Comparison of ENCODE assay signal across 10 cellular contexts in the genomic region with DNA sequence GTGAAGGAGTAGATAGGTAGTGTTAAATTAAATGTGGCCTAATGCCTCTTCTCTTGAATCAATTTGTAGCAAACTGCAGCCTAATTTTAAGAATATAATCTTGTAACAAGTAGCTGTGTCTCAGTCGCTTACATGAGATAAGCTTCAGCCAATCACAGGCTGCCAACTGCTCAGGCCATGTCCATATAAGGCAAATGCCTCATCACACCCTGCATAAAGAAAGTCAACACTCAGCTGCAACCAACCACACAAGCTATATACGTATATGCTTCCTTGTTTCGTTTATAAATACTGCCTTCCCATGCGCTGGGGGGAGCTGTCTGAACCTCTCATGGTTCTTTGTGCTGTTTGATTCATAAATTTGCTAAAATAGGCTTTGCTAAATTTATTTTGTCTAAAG.
DNase-seq lines count a peak whose midpoint lies in the region; ATAC-seq, FAIRE-seq and TF ChIP-seq lines count a peak whose summit lies in the region.
"Had no signal": no experiment of that assay in that cellular context is flagged by ENCODE, and none has a peak within 500 bp of the region (broad histone marks: within the 10 kb centered on the region; RNA-seq: fewer than 3 reads in every experiment).

No MANE protein-coding gene starts in this region.

- H3K27ac Mint-ChIP-seq in activated T-helper 1 cell treated with anti-CD3 and anti-CD28 coated beads, Interleukin-12 subunit alpha, Interleukin-12 subunit beta, Interleukin-2, Interleukin-4 antibody, amounts not matched to agents 30 ng/mL and 10 ng/mL and 1 ng/mL, durations not matched to agents 14 hours and 24 hours and 36 hours = no peak overlapping the region
- no peak overlapping the region for H3K27ac Mint-ChIP-seq in activated CD4-positive, alpha-beta T cell treated with anti-CD3 and anti-CD28 coated beads, Interleukin-2, amount 10 ng/mL, durations not matched to agents 24 days and 14 days
- H3K27ac Mint-ChIP-seq: naive thymus-derived CD4-positive, alpha-beta T cell had no signal

- no peaks in the 10 kb centered on the region for H3K9me3 ChIP-seq in Karpas-422 (ENCODE audit: low read length)
- no peaks in the 10 kb centered on the region for H3K9me3 ChIP-seq in breast epithelium

- H3K9me3 Mint-ChIP-seq in activated T-helper 1 cell treated with anti-CD3 and anti-CD28 coated beads, Interleukin-12 subunit alpha, Interleukin-12 subunit beta, Interleukin-2, Interleukin-4 antibody, amounts not matched to agents 30 ng/mL and 10 ng/mL and 1 ng/mL, durations not matched to agents 14 hours and 24 hours and 36 hours = no peaks in the 10 kb centered on the region
- no peaks in the 10 kb centered on the region for H3K9me3 Mint-ChIP-seq in activated CD4-positive, alpha-beta T cell treated with anti-CD3 and anti-CD28 coated beads, Interleukin-2, amount 10 ng/mL, durations not matched to agents 24 days and 14 days
- H3K9me3 Mint-ChIP-seq: naive thymus-derived CD4-positive, alpha-beta T cell had no signal

- intact Hi-C loops in activated T-helper 1 cell treated with anti-CD3 and anti-CD28 coated beads, Interleukin-12 subunit alpha, Interleukin-12 subunit beta, Interleukin-2, Interleukin-4 antibody, amounts not matched to agents 30 ng/mL and 10 ng/mL and 1 ng/mL, durations not matched to agents 14 hours and 24 hours and 36 hours (cut with micrococcal nuclease) = no loop called here
- intact Hi-C loops in activated CD4-positive, alpha-beta T cell treated with anti-CD3 and anti-CD28 coated beads, Interleukin-2, amount 10 ng/mL, durations not matched to agents 24 days and 14 days (cut with micrococcal nuclease) = no loop called here
- intact Hi-C loops in breast epithelium (cut with DNase I; ENCODE audit: low total_unique reads) = no loop called here

- H3K27me3 ChIP-seq in Karpas-422 (ENCODE audit: low read length) (no peaks in the 10 kb centered on the region), bronchial epithelial cell (ENCODE audit: control insufficient read depth, insufficient read depth, low read length) (no peaks in the 10 kb centered on the region), breast epithelium (no peaks in the 10 kb centered on the region)

- H3K9ac ChIP-seq in Karpas-422 (ENCODE audit: low read length) = no peak overlapping the region

- peaks cover 25% of the 10 kb centered on the region for H3K4me1 ChIP-seq in Karpas-422 (ENCODE audit: low read length)
- no peaks in the 10 kb centered on the region for H3K4me1 ChIP-seq in breast epithelium

- H3K4me1 Mint-ChIP-seq in activated T-helper 1 cell treated with anti-CD3 and anti-CD28 coated beads, Interleukin-12 subunit alpha, Interleukin-12 subunit beta, Interleukin-2, Interleukin-4 antibody, amounts not matched to agents 30 ng/mL and 10 ng/mL and 1 ng/mL, durations not matched to agents 14 hours and 24 hours and 36 hours (ENCODE audit: low read depth) = no peaks in the 10 kb centered on the region
- no peaks in the 10 kb centered on the region for H3K4me1 Mint-ChIP-seq in activated CD4-positive, alpha-beta T cell treated with anti-CD3 and anti-CD28 coated beads, Interleukin-2, amount 10 ng/mL, durations not matched to agents 24 days and 14 days

- H3K79me2 ChIP-seq in Karpas-422 (ENCODE audit: low read length) = no peaks in the 10 kb centered on the region

- H2AFZ ChIP-seq in Karpas-422 (ENCODE audit: low read length) = peak overlapping the region; percentile 32; the same call in 1 of the 2 replicates

- no peak for FAIRE-seq in bronchial epithelial cell (lab: Jason Lieb, UNC)

- ATAC-seq in GM18858 (IDR thresholded peaks at IDR 0.05; ENCODE audit: unreplicated experiment) (peak; percentile 84), GM21723 (IDR thresholded peaks at IDR 0.05; ENCODE audit: unreplicated experiment) (peak; percentile 94)
- ATAC-seq: naive thymus-derived CD4-positive, alpha-beta T cell had no signal

- H3K36me3 Mint-ChIP-seq in activated T-helper 1 cell treated with anti-CD3 and anti-CD28 coated beads, Interleukin-12 subunit alpha, Interleukin-12 subunit beta, Interleukin-2, Interleukin-4 antibody, amounts not matched to agents 30 ng/mL and 10 ng/mL and 1 ng/mL, durations not matched to agents 14 hours and 24 hours and 36 hours (ENCODE audit: low read depth) = no peaks in the 10 kb centered on the region
- H3K36me3 Mint-ChIP-seq in activated CD4-positive, alpha-beta T cell treated with anti-CD3 and anti-CD28 coated beads, Interleukin-2, amount 10 ng/mL, durations not matched to agents 24 days and 14 days (ENCODE audit: low read depth) = no peaks in the 10 kb centered on the region
- H3K36me3 Mint-ChIP-seq: naive thymus-derived CD4-positive, alpha-beta T cell had no signal

- H3K4me2 ChIP-seq in Karpas-422 (ENCODE audit: low read depth, low read length, poor library complexity, severe bottlenecking) = peak overlapping the region; percentile 63

- H3K4me3 ChIP-seq in Karpas-422 (ENCODE audit: low read length) (no peak overlapping the region), bronchial epithelial cell (ENCODE audit: low read depth, low read length) (no peak overlapping the region), breast epithelium (no peak overlapping the region)

- H3K27me3 Mint-ChIP-seq in activated T-helper 1 cell treated with anti-CD3 and anti-CD28 coated beads, Interleukin-12 subunit alpha, Interleukin-12 subunit beta, Interleukin-2, Interleukin-4 antibody, amounts not matched to agents 30 ng/mL and 10 ng/mL and 1 ng/mL, durations not matched to agents 14 hours and 24 hours and 36 hours (ENCODE audit: insufficient read depth) = no peaks in the 10 kb centered on the region
- peaks cover 1% of the 10 kb centered on the region for H3K27me3 Mint-ChIP-seq in activated CD4-positive, alpha-beta T cell treated with anti-CD3 and anti-CD28 coated beads, Interleukin-2, amount 10 ng/mL, durations not matched to agents 24 days and 14 days

- TF ChIP-seq CTCF in bronchial epithelial cell (IDR thresholded peaks at IDR 0.05; ENCODE audit: insufficient read depth, low read length, severe bottlenecking) (no peak), breast epithelium (IDR thresholded peaks at IDR 0.05) (no peak)

- H3K9me2 ChIP-seq in Karpas-422 (replicated peaks; ENCODE audit: insufficient read depth, low read length) = no peaks in the 10 kb centered on the region

- H3K27ac ChIP-seq in Karpas-422 (ENCODE audit: low read length) (no peak overlapping the region), breast epithelium (no peak overlapping the region)

- DNase-seq in Karpas-422 (peak; percentile 78), bronchial epithelial cell (ENCODE audit: low read depth) (peak; percentile 40), breast epithelium (ENCODE audit: low spot score in 2 of 2) (no peak)
- no peak for DNase-seq in stimulated activated CD8-positive, alpha-beta memory T cell treated with anti-CD3 and anti-CD28 coated beads, Interleukin-4, amount 100 ng/mL, for 48 hours
- no peak for DNase-seq in activated T-helper 1 cell treated with anti-CD3 and anti-CD28 coated beads, Interleukin-12 subunit alpha, Interleukin-12 subunit beta, Interleukin-2, Interleukin-4 antibody, amounts not matched to agents 30 ng/mL and 10 ng/mL and 1 ng/mL, durations not matched to agents 14 hours and 24 hours and 36 hours (ENCODE audit: low spot score)
- no peak for DNase-seq in activated CD4-positive, alpha-beta T cell treated with anti-CD3 and anti-CD28 coated beads, Interleukin-2, amount 10 ng/mL, durations not matched to agents 24 days and 14 days
- DNase-seq: naive thymus-derived CD4-positive, alpha-beta T cell; NCI-H1417 treated with DMSO at 0.1 percent for 48 hours had no signal

- no peaks in the 10 kb centered on the region for H3K36me3 ChIP-seq in Karpas-422 (ENCODE audit: insufficient read depth, low read length)
- H3K36me3 ChIP-seq in bronchial epithelial cell (ENCODE audit: control insufficient read depth, insufficient read depth, low read length) = no peaks in the 10 kb centered on the region
- H3K36me3 ChIP-seq in breast epithelium = no peaks in the 10 kb centered on the region

- no peak for TF ChIP-seq POLR2A in breast epithelium (IDR thresholded peaks at IDR 0.05)

- no peaks in the 10 kb centered on the region for H4K20me1 ChIP-seq in Karpas-422 (ENCODE audit: insufficient read depth, low read depth, low read length)

- H3K4me3 Mint-ChIP-seq in activated T-helper 1 cell treated with anti-CD3 and anti-CD28 coated beads, Interleukin-12 subunit alpha, Interleukin-12 subunit beta, Interleukin-2, Interleukin-4 antibody, amounts not matched to agents 30 ng/mL and 10 ng/mL and 1 ng/mL, durations not matched to agents 14 hours and 24 hours and 36 hours = no peak overlapping the region
- no peak overlapping the region for H3K4me3 Mint-ChIP-seq in activated CD4-positive, alpha-beta T cell treated with anti-CD3 and anti-CD28 coated beads, Interleukin-2, amount 10 ng/mL, durations not matched to agents 24 days and 14 days
- H3K4me3 Mint-ChIP-seq: naive thymus-derived CD4-positive, alpha-beta T cell had no signal

Comparison
In these comparisons a context has a peak if more than half of its experiments do, and no peak if none do; other contexts are left out.
1. DNase-seq: peak in Karpas-422 (single experiment) and bronchial epithelial cell (single experiment); none in stimulated activated CD8-positive, alpha-beta memory T cell treated with anti-CD3 and anti-CD28 coated beads, Interleukin-4, amount 100 ng/mL, for 48 hours (single experiment), activated T-helper 1 cell treated with anti-CD3 and anti-CD28 coated beads, Interleukin-12 subunit alpha, Interleukin-12 subunit beta, Interleukin-2, Interleukin-4 antibody, amounts not matched to agents 30 ng/mL and 10 ng/mL and 1 ng/mL, durations not matched to agents 14 hours and 24 hours and 36 hours (single experiment), activated CD4-positive, alpha-beta T cell treated with anti-CD3 and anti-CD28 coated beads, Interleukin-2, amount 10 ng/mL, durations not matched to agents 24 days and 14 days (single experiment) and breast epithelium (0 of 2).